Comparison of ENCODE assay signal across 16 cellular contexts in genomic region chr9:113543286-113544000, GRCh38.
DNase-seq lines count a peak whose midpoint lies in the region; ATAC-seq and TF ChIP-seq lines count a peak whose summit lies in the region.
"Had no signal": no experiment of that assay in that cellular context is flagged by ENCODE, and none has a peak within 500 bp of the region (broad histone marks: within the 10 kb centered on the region; RNA-seq: fewer than 3 reads in every experiment).

No MANE protein-coding gene starts in this region.

- peak overlapping the region; percentile 11 for H2AFZ ChIP-seq in neuronal stem cell (ENCODE audit: low read length)

- no peak overlapping the region for H3K4me2 ChIP-seq in neuronal stem cell (ENCODE audit: insufficient read depth, low read length, poor library complexity, severe bottlenecking)

- H3K14ac ChIP-seq in neuronal stem cell (ENCODE audit: low read length), result no peak overlapping the region

- no peak overlapping the region for H2BK5ac ChIP-seq in neuronal stem cell (ENCODE audit: low read length)

- no peaks in the 10 kb centered on the region for H3K79me1 ChIP-seq in neuronal stem cell (ENCODE audit: low read depth, low read length)

- H2BK12ac ChIP-seq in neuronal stem cell (ENCODE audit: low read length), result peak overlapping the region; percentile 9

- ATAC-seq in CD4-positive, CD25-positive, alpha-beta regulatory T cell (ENCODE audit: low read depth in 2 of 2), result no peak
- ATAC-seq: left colon; stimulated activated naive CD8-positive, alpha-beta T cell treated with anti-CD3 and anti-CD28 coated beads, Interleukin-15, amount 100 ng/mL, for 72 hours had no signal

- peak overlapping the region; percentile 38 for H2AK5ac ChIP-seq in neuronal stem cell (ENCODE audit: low read depth, low read length)

- H3K4me1 Mint-ChIP-seq in CD4-positive, CD25-positive, alpha-beta regulatory T cell, result peaks cover 8 to 31% (median 26%) of the 10 kb centered on the region in 4 donors
- H3K4me1 Mint-ChIP-seq in glutamatergic neuron (ENCODE audit: low read depth, unreplicated experiment), result peaks cover 46% of the 10 kb centered on the region

- H3K27me3 Mint-ChIP-seq in CD4-positive, CD25-positive, alpha-beta regulatory T cell, result no peaks in the 10 kb centered on the region
- peaks cover 14% of the 10 kb centered on the region for H3K27me3 Mint-ChIP-seq in glutamatergic neuron (ENCODE audit: unreplicated experiment)
- H3K27me3 Mint-ChIP-seq: stimulated activated naive CD8-positive, alpha-beta T cell treated with anti-CD3 and anti-CD28 coated beads, Interleukin-15, amount 100 ng/mL, for 72 hours had no signal

- H3K9me3 ChIP-seq in CD4-positive, CD25-positive, alpha-beta regulatory T cell (ENCODE audit: control insufficient read depth in 2 of 2, low read length in 2 of 2), result no peaks in the 10 kb centered on the region
- no peaks in the 10 kb centered on the region for H3K9me3 ChIP-seq in neuronal stem cell (replicated peaks in 1 of 2; ENCODE audit: control insufficient read depth in 2 of 2, insufficient read depth in 1 of 2, low read depth in 1 of 2, low read length in 2 of 2)

- no peaks in the 10 kb centered on the region for H3K27me3 ChIP-seq in CD4-positive, CD25-positive, alpha-beta regulatory T cell (ENCODE audit: control insufficient read depth, insufficient read depth, low read length)
- H3K27me3 ChIP-seq in neuronal stem cell (ENCODE audit: control insufficient read depth in 3 of 3, insufficient read depth in 3 of 3, low read depth in 1 of 3, low read length in 3 of 3), result no peaks in the 10 kb centered on the region

- no peak for TF ChIP-seq CTCF in glutamatergic neuron (IDR thresholded peaks at IDR 0.05; ENCODE audit: partially characterized antibody, unreplicated experiment)

- H3K4me1 ChIP-seq in CD4-positive, CD25-positive, alpha-beta regulatory T cell (ENCODE audit: control insufficient read depth, insufficient read depth, low read length, poor library complexity, severe bottlenecking), result peaks cover 7% of the 10 kb centered on the region
- peaks cover 24 to 26% of the 10 kb centered on the region in 2 donors for H3K4me1 ChIP-seq in neuronal stem cell (ENCODE audit: control insufficient read depth in 2 of 2, insufficient read depth in 1 of 2, low read depth in 1 of 2, low read length in 2 of 2)

- DNase-seq in CD4-positive, CD25-positive, alpha-beta regulatory T cell, result no peak
- DNase-seq in SK-N-DZ (ENCODE audit: low spot score) (peak; percentile 15), glutamatergic neuron (peak; percentile 53), neuronal stem cell (ENCODE audit: low spot score) (no peak), COLO668 (lab: John Stamatoyannopoulos, UW; ENCODE audit: unreplicated experiment) (no peak), NCI-H187 (lab: John Stamatoyannopoulos, UW) (no peak)
- no peak for DNase-seq in activated CD4-positive, alpha-beta T cell treated with anti-CD3 and anti-CD28 coated beads for 48 hours
- DNase-seq: activated CD4-positive, alpha-beta T cell treated with anti-CD3 and anti-CD28 coated beads, Interleukin-2, amount 50 U/mL, for 4 hours; Calu3; central memory CD4-positive, alpha-beta T cell; H9; NCI-H146; stimulated activated CD4-positive, alpha-beta T cell treated with anti-CD3 and anti-CD28 coated beads, Interleukin-2, amount 100 ng/mL, for 24 hours; stimulated activated naive CD8-positive, alpha-beta T cell treated with anti-CD3 and anti-CD28 coated beads, Interleukin-15, amount 100 ng/mL, for 72 hours; T-helper 1 cell had no signal

- no peak overlapping the region for H2BK15ac ChIP-seq in neuronal stem cell (ENCODE audit: low read length)

- no peak overlapping the region for H3K4me3 Mint-ChIP-seq in CD4-positive, CD25-positive, alpha-beta regulatory T cell
- peak overlapping the region; percentile 52 for H3K4me3 Mint-ChIP-seq in glutamatergic neuron (ENCODE audit: unreplicated experiment)
- H3K4me3 Mint-ChIP-seq: H9; stimulated activated naive CD8-positive, alpha-beta T cell treated with anti-CD3 and anti-CD28 coated beads, Interleukin-15, amount 100 ng/mL, for 72 hours had no signal

- H3K36me3 ChIP-seq in CD4-positive, CD25-positive, alpha-beta regulatory T cell (ENCODE audit: control insufficient read depth, insufficient read depth, low read length), result peaks cover 40% of the 10 kb centered on the region
- peaks cover 0 to 3% of the 10 kb centered on the region in 2 donors for H3K36me3 ChIP-seq in neuronal stem cell (replicated peaks in 1 of 2; ENCODE audit: control insufficient read depth in 2 of 2, insufficient read depth in 2 of 2, low read length in 2 of 2)

- no peak overlapping the region for H3K23ac ChIP-seq in neuronal stem cell (ENCODE audit: low read depth, low read length, poor library complexity)

- no peak overlapping the region for H4K91ac ChIP-seq in neuronal stem cell (ENCODE audit: low read depth, low read length, poor library complexity)

- no peaks in the 10 kb centered on the region for H3K9me3 Mint-ChIP-seq in CD4-positive, CD25-positive, alpha-beta regulatory T cell
- H3K9me3 Mint-ChIP-seq in glutamatergic neuron (ENCODE audit: unreplicated experiment), result peaks cover 11% of the 10 kb centered on the region
- H3K9me3 Mint-ChIP-seq: H9; stimulated activated naive CD8-positive, alpha-beta T cell treated with anti-CD3 and anti-CD28 coated beads, Interleukin-15, amount 100 ng/mL, for 72 hours had no signal

- no peak overlapping the region for H3K4me3 ChIP-seq in CD4-positive, CD25-positive, alpha-beta regulatory T cell (ENCODE audit: low read depth, low read length)
- no peak overlapping the region for H3K4me3 ChIP-seq in neuronal stem cell (ENCODE audit: low read length in 2 of 2)

- no peak overlapping the region for H3K27ac ChIP-seq in CD4-positive, CD25-positive, alpha-beta regulatory T cell (ENCODE audit: insufficient read depth, low read length, poor library complexity, severe bottlenecking)
- no peak overlapping the region for H3K27ac ChIP-seq in neuronal stem cell (replicated peaks; ENCODE audit: low read length)

- H3K36me3 Mint-ChIP-seq in CD4-positive, CD25-positive, alpha-beta regulatory T cell, result peaks cover 36% of the 10 kb centered on the region
- no peaks in the 10 kb centered on the region for H3K36me3 Mint-ChIP-seq in glutamatergic neuron (ENCODE audit: unreplicated experiment)

- no peak overlapping the region for H3K9ac ChIP-seq in neuronal stem cell (ENCODE audit: low read depth, low read length, poor library complexity)

- H3K4ac ChIP-seq in neuronal stem cell (ENCODE audit: low read length), result peak overlapping the region; percentile 14

- peak overlapping the region; percentile 2 to 66 (median 54) for H3K27ac Mint-ChIP-seq in CD4-positive, CD25-positive, alpha-beta regulatory T cell
- H3K27ac Mint-ChIP-seq in glutamatergic neuron (ENCODE audit: unreplicated experiment), result peak overlapping the region; percentile 82

- H4K8ac ChIP-seq in neuronal stem cell (ENCODE audit: low read depth, low read length), result no peak overlapping the region

- WGBS in neuronal stem cell (ENCODE audit: extremely low coverage in 2 of 2, insufficient read length in 2 of 2, insufficient replicate concordance in 1 of 2), 2 donors, result no CpG with 5 or more reads among the region's 10 CpGs

- H3K18ac ChIP-seq in neuronal stem cell (ENCODE audit: low read length), result peak overlapping the region; percentile 58

- H2BK120ac ChIP-seq in neuronal stem cell (ENCODE audit: low read depth, low read length), result no peak overlapping the region

Comparison
In these comparisons a context has a peak if more than half of its experiments do, and no peak if none do; other contexts are left out.
1. DNase-seq: peak in SK-N-DZ (single experiment) and glutamatergic neuron (single experiment); none in CD4-positive, CD25-positive, alpha-beta regulatory T cell (0 of 3), neuronal stem cell (single experiment), COLO668 (single experiment), activated CD4-positive, alpha-beta T cell treated with anti-CD3 and anti-CD28 coated beads for 48 hours (single experiment) and NCI-H187 (0 of 2).